8 cellular contexts compared by ENCODE assay signal in the genomic region with DNA sequence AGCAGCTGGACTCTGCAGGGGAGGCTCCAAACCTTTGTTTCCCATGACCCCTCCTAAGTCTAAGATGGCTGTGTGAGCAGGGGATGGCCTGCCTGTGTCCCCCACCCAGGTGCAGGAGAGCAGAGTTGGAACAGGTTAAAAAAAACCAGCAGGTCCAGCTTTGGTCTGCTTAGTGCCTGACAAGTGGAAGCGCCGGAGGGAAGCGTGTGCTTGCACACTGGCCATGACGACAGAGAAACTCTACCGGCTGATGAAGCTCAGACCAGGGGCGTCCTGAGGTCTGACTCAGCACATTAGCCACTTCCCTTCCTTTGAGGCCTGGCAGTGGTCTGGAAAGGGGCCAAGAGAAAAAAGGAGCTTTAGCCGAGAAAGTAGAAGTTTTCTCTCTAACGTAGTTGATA.
A peak's percentile ranks its signal among the peaks of the same experiment; 100 is the strongest.
DNase-seq lines count a peak whose midpoint lies in the region; ATAC-seq and TF ChIP-seq lines count a peak whose summit lies in the region.

No MANE protein-coding gene starts in this region.

- H3K27ac Mint-ChIP-seq in activated CD4-positive, alpha-beta T cell treated with anti-CD3 and anti-CD28 coated beads, Interleukin-2, amount 10 ng/mL, durations not matched to agents 7 days and 5 days = no peak overlapping the region

- peaks cover 3% of the 10 kb centered on the region for H3K9me3 Mint-ChIP-seq in activated CD4-positive, alpha-beta T cell treated with anti-CD3 and anti-CD28 coated beads, Interleukin-2, amount 10 ng/mL, durations not matched to agents 7 days and 5 days

- POLR2A ChIA-PET in activated CD4-positive, alpha-beta T cell treated with anti-CD3 and anti-CD28 coated beads, Interleukin-2, amount 10 ng/mL, durations not matched to agents 7 days and 5 days (lab: Charles Lee) = no interaction called here

- no peaks in the 10 kb centered on the region for H3K4me1 ChIP-seq in tibial artery

- CTCF ChIA-PET in activated CD4-positive, alpha-beta T cell treated with anti-CD3 and anti-CD28 coated beads, Interleukin-2, amount 10 ng/mL, durations not matched to agents 7 days and 5 days (lab: Charles Lee) = interaction anchor here (1.0 to 1.4 kb wide), 2 partner anchors 9 to 43 kb away, joined by 3 read pairs; no protein-coding TSS in a partner anchor

- H3K27me3 Mint-ChIP-seq in activated CD4-positive, alpha-beta T cell treated with anti-CD3 and anti-CD28 coated beads, Interleukin-2, amount 10 ng/mL, durations not matched to agents 7 days and 5 days = no peaks in the 10 kb centered on the region

- no peaks in the 10 kb centered on the region for H3K36me3 Mint-ChIP-seq in activated CD4-positive, alpha-beta T cell treated with anti-CD3 and anti-CD28 coated beads, Interleukin-2, amount 10 ng/mL, durations not matched to agents 7 days and 5 days (ENCODE audit: low read depth)

- TF ChIP-seq CTCF in tibial artery (IDR thresholded peaks at IDR 0.05) = no peak

- no peaks in the 10 kb centered on the region for H3K36me3 ChIP-seq in tibial artery

- peak; percentile 3 to 10 for DNase-seq in activated CD4-positive, alpha-beta T cell treated with anti-CD3 and anti-CD28 coated beads, Interleukin-2, amount 50 U/mL, for 48 hours
- no peak for DNase-seq in activated CD4-positive, alpha-beta T cell treated with anti-CD3 and anti-CD28 coated beads, Interleukin-2, amount 10 ng/mL, durations not matched to agents 7 days and 5 days
- DNase-seq in SW 1271 (lab: John Stamatoyannopoulos, UW) (peak; percentile 7 to 41), left cardiac atrium (peak; percentile 29), tibial artery (peak; percentile 58 to 77), NCI-H1436 treated with DMSO at 0.1 percent for 48 hours (lab: John Stamatoyannopoulos, UW) (no peak)

- ATAC-seq in HG03135 (IDR thresholded peaks at IDR 0.05; ENCODE audit: unreplicated experiment) = peak; percentile 84
- ATAC-seq in left cardiac atrium = peak; percentile 61 to 76
- no peak for ATAC-seq in GM18520 (IDR thresholded peaks at IDR 0.05; ENCODE audit: unreplicated experiment)

- no peak overlapping the region for H3K4me3 ChIP-seq in tibial artery

- H3K27me3 ChIP-seq in tibial artery = no peaks in the 10 kb centered on the region

- H3K4me3 Mint-ChIP-seq in activated CD4-positive, alpha-beta T cell treated with anti-CD3 and anti-CD28 coated beads, Interleukin-2, amount 10 ng/mL, durations not matched to agents 7 days and 5 days = no peak overlapping the region

- intact Hi-C loops in left cardiac atrium (cut with DNase I) = no loop called here
- intact Hi-C loops in tibial artery (cut with DNase I; ENCODE audit: low total_unique reads) = no loop called here

- no peak overlapping the region for H3K27ac ChIP-seq in tibial artery

- no peaks in the 10 kb centered on the region for H3K9me3 ChIP-seq in tibial artery

- peaks cover 20% of the 10 kb centered on the region for H3K4me1 Mint-ChIP-seq in activated CD4-positive, alpha-beta T cell treated with anti-CD3 and anti-CD28 coated beads, Interleukin-2, amount 10 ng/mL, durations not matched to agents 7 days and 5 days

Comparison
In these comparisons a context has a peak if more than half of its experiments do, and no peak if none do; other contexts are left out.
1. DNase-seq: peak in activated CD4-positive, alpha-beta T cell treated with anti-CD3 and anti-CD28 coated beads, Interleukin-2, amount 50 U/mL, for 48 hours (2 of 2), SW 1271 (2 of 2), left cardiac atrium (single experiment) and tibial artery (2 of 2); none in activated CD4-positive, alpha-beta T cell treated with anti-CD3 and anti-CD28 coated beads, Interleukin-2, amount 10 ng/mL, durations not matched to agents 7 days and 5 days (single experiment) and NCI-H1436 treated with DMSO at 0.1 percent for 48 hours (single experiment).